In the genomic region with DNA sequence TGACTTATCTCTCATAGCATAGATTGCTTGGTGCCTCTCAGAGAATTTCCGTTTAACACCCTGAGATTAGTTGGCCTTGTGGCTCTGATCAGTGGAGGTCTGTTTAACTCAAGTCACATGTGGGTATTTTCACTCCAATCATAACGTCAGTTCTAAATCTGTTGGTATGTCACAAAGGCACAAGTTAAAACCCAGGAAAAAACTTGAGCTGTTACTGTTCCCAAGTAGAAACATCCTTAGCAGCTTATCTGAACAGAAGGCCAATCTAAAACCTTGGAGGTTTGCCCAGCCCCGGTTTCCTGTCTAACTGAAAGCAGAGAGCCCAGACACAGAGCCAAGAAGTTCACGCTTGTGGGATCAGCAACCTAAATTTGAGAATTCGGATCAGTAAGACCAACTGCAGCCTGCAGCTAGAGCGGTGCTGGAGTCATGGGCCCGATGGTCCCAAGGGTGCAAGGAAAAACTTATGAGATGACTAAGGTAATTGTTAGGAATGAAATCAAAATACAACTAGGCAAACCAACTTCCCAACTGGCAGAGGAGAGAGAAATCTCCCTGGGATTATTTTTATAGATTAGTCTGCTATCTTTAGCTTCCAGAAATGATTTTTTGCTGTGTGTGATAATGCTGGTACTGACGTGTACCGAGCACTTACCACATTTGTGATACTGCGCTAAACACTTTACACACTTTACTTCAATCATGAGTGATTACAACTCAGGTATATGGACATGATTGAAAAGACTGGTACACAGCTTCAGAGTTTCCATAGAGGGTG, we compare ENCODE assay signal across 9 cellular contexts.
A peak's percentile ranks its signal among the peaks of the same experiment; 100 is the strongest.
DNase-seq lines count a peak whose midpoint lies in the region; ATAC-seq lines count a peak whose summit lies in the region.
"Had no signal": no experiment of that assay in that cellular context is flagged by ENCODE, and none has a peak within 500 bp of the region (broad histone marks: within the 10 kb centered on the region; RNA-seq: fewer than 3 reads in every experiment).

No MANE protein-coding gene starts in this region.

- DNase-seq in HUDEP-2 (lab: John Stamatoyannopoulos, UW; ENCODE audit: unreplicated experiment in 76 of 76): peak in 43 of 76 experiments; percentile 2 to 59 (median 19)
- DNase-seq in astrocyte of the hippocampus (ENCODE audit: low read depth, low spot score): peak; percentile 87
- DNase-seq in iris pigment epithelial cell (ENCODE audit: low read depth): peak; percentile 99
- DNase-seq in superior temporal gyrus (ENCODE audit: extremely low spot score): peak; percentile 76
- DNase-seq: activated B cell treated with CpG ODN at 0.5 μM for 24 hours had no signal

- no peak for ATAC-seq in GM21619 (IDR thresholded peaks at IDR 0.05; ENCODE audit: unreplicated experiment)
- no peak for ATAC-seq in HG02759 (IDR thresholded peaks at IDR 0.05; ENCODE audit: unreplicated experiment)
- ATAC-seq in GM18870 (IDR thresholded peaks at IDR 0.05; ENCODE audit: unreplicated experiment): no peak
- ATAC-seq in HG03457 (IDR thresholded peaks at IDR 0.05; ENCODE audit: unreplicated experiment): no peak

Comparison
In these comparisons a context has a peak if more than half of its experiments do, and no peak if none do; other contexts are left out.
1. DNase-seq: peak in every context shown above with its lines; median percentile 99 in iris pigment epithelial cell; 87 in astrocyte of the hippocampus; 76 in superior temporal gyrus; 19 in HUDEP-2.